Comparison of ENCODE assay signal across 8 cellular contexts in genomic region chrX:21438792-21439191, GRCh38.
DNase-seq lines count a peak whose midpoint lies in the region; ATAC-seq and TF ChIP-seq lines count a peak whose summit lies in the region.

No MANE protein-coding gene starts in this region.

- H4K8ac ChIP-seq in mesendoderm (ENCODE audit: low read depth, low read length) = no peak overlapping the region

- no peak for TF ChIP-seq POLR2A in lower leg skin (IDR thresholded peaks at IDR 0.05)

- H2BK120ac ChIP-seq in mesendoderm (ENCODE audit: low read depth, low read length) = no peak overlapping the region

- H3K36me3 Mint-ChIP-seq in dendritic cell treated with granulocyte-macrophage colony-stimulating factor and Interleukin-4, amounts not matched to agents 40 ng/mL and 50 ng/mL, for 4 days (ENCODE audit: low read depth) = no peaks in the 10 kb centered on the region

- no peak overlapping the region for H2BK5ac ChIP-seq in mesendoderm (ENCODE audit: low read length)

- H3K27me3 ChIP-seq in HL-60 (ENCODE audit: insufficient read depth, poor library complexity, severe bottlenecking) (no peaks in the 10 kb centered on the region), mesendoderm (ENCODE audit: insufficient read depth, low read length, poor library complexity) (no peaks in the 10 kb centered on the region)

- no peak overlapping the region for H3K9ac ChIP-seq in mesendoderm (ENCODE audit: low read length)

- no peaks in the 10 kb centered on the region for H3K4me1 Mint-ChIP-seq in dendritic cell treated with granulocyte-macrophage colony-stimulating factor and Interleukin-4, amounts not matched to agents 40 ng/mL and 50 ng/mL, for 4 days (ENCODE audit: low read depth)

- no peaks in the 10 kb centered on the region for H3K36me3 ChIP-seq in mesendoderm (ENCODE audit: control insufficient read depth, insufficient read depth, low read length)

- H3K23ac ChIP-seq in mesendoderm (ENCODE audit: low read length) = no peak overlapping the region

- no peak overlapping the region for H4K5ac ChIP-seq in mesendoderm (ENCODE audit: low read length)

- H3K27me3 Mint-ChIP-seq in dendritic cell treated with granulocyte-macrophage colony-stimulating factor and Interleukin-4, amounts not matched to agents 40 ng/mL and 50 ng/mL, for 4 days = no peaks in the 10 kb centered on the region

- no peak overlapping the region for H3K4ac ChIP-seq in mesendoderm (ENCODE audit: low read depth, low read length)

- no peak overlapping the region for H3K4me2 ChIP-seq in mesendoderm (ENCODE audit: low read length)

- 34 to 50% methylated on average over 1 of the region's 1 CpG for WGBS in lower leg skin, 2 donors
- no CpG with 5 or more reads among the region's 1 CpG for WGBS in mesendoderm (ENCODE audit: extremely low coverage, insufficient coverage, low lambda C conversion rate)

- H3K4me1 ChIP-seq in mesendoderm (ENCODE audit: control insufficient read depth, low read depth, low read length) = no peaks in the 10 kb centered on the region

- no peak overlapping the region for H3K56ac ChIP-seq in mesendoderm (ENCODE audit: low read length)

- H3K27ac ChIP-seq in HL-60 (replicated peaks) = peak overlapping the region; percentile 47
- H3K27ac ChIP-seq in mesendoderm (ENCODE audit: low read depth, low read length) = no peak overlapping the region

- H3K4me3 ChIP-seq in HL-60 (replicated peaks; ENCODE audit: insufficient read depth, low read length) (no peak overlapping the region), lower leg skin (ENCODE audit: low read depth, poor library complexity, severe bottlenecking) (no peak overlapping the region), mesendoderm (ENCODE audit: low read length) (no peak overlapping the region)

- ATAC-seq in GM18499 (IDR thresholded peaks at IDR 0.05; ENCODE audit: insufficient read depth, unreplicated experiment) (peak; percentile 97), GM21576 (IDR thresholded peaks at IDR 0.05; ENCODE audit: unreplicated experiment) (peak; percentile 99)

- no peak overlapping the region for H3K27ac Mint-ChIP-seq in dendritic cell treated with granulocyte-macrophage colony-stimulating factor and Interleukin-4, amounts not matched to agents 40 ng/mL and 50 ng/mL, for 4 days

- H3K79me2 ChIP-seq in mesendoderm (ENCODE audit: control insufficient read depth, insufficient read depth, low read length) = no peaks in the 10 kb centered on the region

- H3K79me1 ChIP-seq in mesendoderm (ENCODE audit: low read length) = no peaks in the 10 kb centered on the region

- no peak overlapping the region for H2AK5ac ChIP-seq in mesendoderm (ENCODE audit: low read length)

- H3K18ac ChIP-seq in mesendoderm (ENCODE audit: low read length) = no peak overlapping the region

- H3K9me3 Mint-ChIP-seq in dendritic cell treated with granulocyte-macrophage colony-stimulating factor and Interleukin-4, amounts not matched to agents 40 ng/mL and 50 ng/mL, for 4 days = no peaks in the 10 kb centered on the region

- peak overlapping the region; percentile 1 for H3K4me3 Mint-ChIP-seq in dendritic cell treated with granulocyte-macrophage colony-stimulating factor and Interleukin-4, amounts not matched to agents 40 ng/mL and 50 ng/mL, for 4 days

- intact Hi-C loops in dendritic cell treated with granulocyte-macrophage colony-stimulating factor and Interleukin-4, amounts not matched to agents 40 ng/mL and 50 ng/mL, for 4 days (cut with micrococcal nuclease) = no loop called here
- intact Hi-C loops in lower leg skin (cut with DNase I; ENCODE audit: low total_unique reads) = no loop called here

- no peak overlapping the region for H2BK15ac ChIP-seq in mesendoderm (replicated peaks; ENCODE audit: low read depth)

- DNase-seq in HL-60 (ENCODE audit: low read depth in 1 of 2, low spot score in 1 of 2) = peak in 1 of 2 experiments; percentile 2
- no peak for DNase-seq in lower leg skin (ENCODE audit: low spot score in 2 of 2)
- no peak for DNase-seq in HuH-7.5 (ENCODE audit: low spot score)
- DNase-seq in NCI-H1694 treated with DMSO at 0.1 percent for 48 hours (lab: John Stamatoyannopoulos, UW) = no peak
- DNase-seq in mesendoderm = no peak

- TF ChIP-seq CTCF in HL-60 (IDR thresholded peaks at IDR 0.05; ENCODE audit: insufficient read depth, low read length) (no peak), lower leg skin (IDR thresholded peaks at IDR 0.05) (no peak)
